ENCODE assay signal across 17 cellular contexts in the genomic region with DNA sequence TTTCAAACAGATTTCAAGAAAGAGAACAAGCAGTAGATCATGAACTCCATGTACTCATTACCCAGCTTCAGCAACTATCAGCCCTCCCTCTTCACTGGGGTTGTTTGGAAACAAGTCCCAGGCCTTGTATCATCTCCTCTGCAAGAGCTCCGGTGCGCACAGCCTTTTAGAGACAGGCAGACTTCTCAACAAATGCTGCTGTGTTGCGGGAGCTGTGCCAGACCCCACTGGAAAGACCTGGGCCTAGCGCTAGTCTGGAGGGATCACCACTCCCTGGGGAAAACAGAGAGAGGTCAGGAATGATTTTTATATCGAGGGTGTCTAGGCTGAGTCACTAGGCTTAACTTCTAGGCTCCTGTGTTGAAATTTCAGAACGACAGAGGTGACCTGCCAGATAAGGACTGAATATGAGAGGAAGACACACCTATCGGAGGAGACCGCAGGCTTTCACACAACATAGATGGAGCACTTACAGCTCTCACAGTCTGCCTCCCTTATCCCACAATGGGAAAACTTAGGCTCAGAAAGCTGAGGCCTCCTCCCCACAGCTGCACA.
DNase-seq lines count a peak whose midpoint lies in the region; ATAC-seq and TF ChIP-seq lines count a peak whose summit lies in the region.
"Had no signal": no experiment of that assay in that cellular context is flagged by ENCODE, and none has a peak within 500 bp of the region (broad histone marks: within the 10 kb centered on the region; RNA-seq: fewer than 3 reads in every experiment).

No MANE protein-coding gene starts in this region.

- H3F3A ChIP-seq in GM23338 (replicated peaks; ENCODE audit: low read depth): no peaks in the 10 kb centered on the region

- no peaks in the 10 kb centered on the region for H4K20me1 ChIP-seq in GM23338 (replicated peaks; ENCODE audit: insufficient read depth)

- H3K4me3 ChIP-seq in GM23338 (no peak overlapping the region), astrocyte of the spinal cord (ENCODE audit: low read depth, low read length) (no peak overlapping the region), psoas muscle (no peak overlapping the region)
- H3K4me3 ChIP-seq: GM23248, PC-9 had no signal

- H3K36me3 ChIP-seq in GM23338 (ENCODE audit: insufficient read depth): no peaks in the 10 kb centered on the region
- no peaks in the 10 kb centered on the region for H3K36me3 ChIP-seq in psoas muscle (ENCODE audit: insufficient read depth in 1 of 2, low read depth in 1 of 2)

- H3K4me2 ChIP-seq in GM23338: no peak overlapping the region
- H3K4me2 ChIP-seq: PC-9 had no signal

- WGBS in psoas muscle, 3 donors: 52 to 75% (median 56%) methylated on average over 8 of the region's 8 CpGs

- H3K27me3 ChIP-seq in GM23338 (ENCODE audit: insufficient read depth): no peaks in the 10 kb centered on the region
- H3K27me3 ChIP-seq in psoas muscle (ENCODE audit: insufficient read depth in 3 of 3, low read length in 2 of 3): no peaks in the 10 kb centered on the region

- H3K4me3 Mint-ChIP-seq in GM23338 (no peak overlapping the region), mesothelial cell of epicardium (no peak overlapping the region)
- H3K4me3 Mint-ChIP-seq: CD14-positive monocyte had no signal

- H3K36me3 Mint-ChIP-seq in GM23338 (ENCODE audit: low read depth) (peaks cover 2% of the 10 kb centered on the region; the same call in 1 of the 3 replicates), mesothelial cell of epicardium (no peaks in the 10 kb centered on the region)
- H3K36me3 Mint-ChIP-seq: CD14-positive monocyte had no signal

- H3K9me3 Mint-ChIP-seq in GM23338 (no peaks in the 10 kb centered on the region; the same call in 2 of the 3 replicates), mesothelial cell of epicardium (no peaks in the 10 kb centered on the region)
- H3K9me3 Mint-ChIP-seq: CD14-positive monocyte had no signal

- no peak overlapping the region for H3K27ac ChIP-seq in GM23338 (ENCODE audit: low read depth)
- H3K27ac ChIP-seq in psoas muscle: peak overlapping the region; percentile 39
- H3K27ac ChIP-seq: GM23248, PC-9 had no signal

- peak overlapping the region; percentile 83 for H2AFZ ChIP-seq in GM23338
- H2AFZ ChIP-seq: GM23248, PC-9 had no signal

- H3K9me3 ChIP-seq in psoas muscle: no peaks in the 10 kb centered on the region

- in situ Hi-C loops in astrocyte of the spinal cord (cut with HindIII; ENCODE audit: low sequenced_read_pairs): no loop called here

- intact Hi-C loops in psoas muscle (cut with DNase I): no loop called here

- H3K9me2 ChIP-seq in GM23338 (ENCODE audit: insufficient read depth): no peaks in the 10 kb centered on the region

- peaks cover 9% of the 10 kb centered on the region for H3K27me3 Mint-ChIP-seq in GM23338 (ENCODE audit: insufficient read depth, low read depth, poor library complexity)
- H3K27me3 Mint-ChIP-seq in mesothelial cell of epicardium (ENCODE audit: low read depth): no peaks in the 10 kb centered on the region

- H3K4me1 ChIP-seq in GM23338 (ENCODE audit: insufficient read depth) (no peaks in the 10 kb centered on the region), psoas muscle (no peaks in the 10 kb centered on the region)

- H3K79me2 ChIP-seq in GM23338 (replicated peaks; ENCODE audit: insufficient read depth): no peaks in the 10 kb centered on the region

- no peak for TF ChIP-seq CTCF in GM23338 (conservative IDR thresholded peaks at IDR 0.05; ENCODE audit: low read depth in 2 of 2)
- no peak for TF ChIP-seq CTCF in astrocyte of the spinal cord (IDR thresholded peaks at IDR 0.05; ENCODE audit: low read depth, low read length)
- TF ChIP-seq CTCF in mesothelial cell of epicardium (IDR thresholded peaks at IDR 0.05; ENCODE audit: unreplicated experiment): no peak
- no peak for TF ChIP-seq CTCF in psoas muscle (IDR thresholded peaks at IDR 0.05)
- TF ChIP-seq CTCF in GM10266 (IDR thresholded peaks at IDR 0.05; ENCODE audit: control insufficient read depth, insufficient read depth, low read depth, missing control alignments): no peak

- no peak for DNase-seq in GM23338 (ENCODE audit: low spot score)
- peak; percentile 18 for DNase-seq in astrocyte of the spinal cord (ENCODE audit: low read depth, low spot score)
- DNase-seq in mesothelial cell of epicardium (ENCODE audit: low spot score in 2 of 2, unreplicated experiment in 2 of 2): no peak
- no peak for DNase-seq in psoas muscle
- DNase-seq in AML-193 (lab: John Stamatoyannopoulos, UW): no peak
- no peak for DNase-seq in NCI-H2029 (lab: John Stamatoyannopoulos, UW)
- DNase-seq in GM10266 (ENCODE audit: extremely low spot score): no peak
- DNase-seq: COR-L47, DMS153, GM23248, NCI-H1436 treated with DMSO at 0.1 percent for 48 hours, NCI-H2081 treated with DMSO at 0.1 percent for 48 hours, NCI-H226, NCI-H526 treated with DMSO at 0.1 percent for 48 hours, PC-9 had no signal

- ATAC-seq in GM23338: no peak; the same call in 2 of the 3 replicates
- ATAC-seq in psoas muscle: peak; percentile 29 to 80 (median 65)
- ATAC-seq in GM19455 (IDR thresholded peaks at IDR 0.05; ENCODE audit: unreplicated experiment): no peak

- H3K4me1 Mint-ChIP-seq in GM23338: peaks cover 9% of the 10 kb centered on the region
- peaks cover 11% of the 10 kb centered on the region for H3K4me1 Mint-ChIP-seq in mesothelial cell of epicardium
- H3K4me1 Mint-ChIP-seq: CD14-positive monocyte had no signal

- H3K27ac Mint-ChIP-seq in GM23338 (peak overlapping the region; percentile 34; the same call in 1 of the 2 replicates), mesothelial cell of epicardium (peak overlapping the region; percentile 84)
- H3K27ac Mint-ChIP-seq: CD14-positive monocyte had no signal

TF ChIP-seq in GM23338, 12 proteins besides CTCF, POLR2A, EP300 and RAD21 (continues in another document):
- TF ChIP-seq POLR2AphosphoS5 (IDR thresholded peaks at IDR 0.05; ENCODE audit: low read depth) (no peak), JUNB (IDR thresholded peaks at IDR 0.05; ENCODE audit: unreplicated experiment) (no peak), EZH2phosphoT487 (IDR thresholded peaks at IDR 0.05; ENCODE audit: unreplicated experiment) (no peak), EZH2 (IDR thresholded peaks at IDR 0.05; ENCODE audit: low read depth, unreplicated experiment) (no peak), CREB1 (CRISPR knock-in tag; IDR thresholded peaks at IDR 0.05; ENCODE audit: low read depth) (no peak), ZNF114 (CRISPR knock-in tag; IDR thresholded peaks at IDR 0.05) (no peak), NANOG (IDR thresholded peaks at IDR 0.05; ENCODE audit: borderline replicate concordance) (no peak)
- TF ChIP-seq, protein P1, sequence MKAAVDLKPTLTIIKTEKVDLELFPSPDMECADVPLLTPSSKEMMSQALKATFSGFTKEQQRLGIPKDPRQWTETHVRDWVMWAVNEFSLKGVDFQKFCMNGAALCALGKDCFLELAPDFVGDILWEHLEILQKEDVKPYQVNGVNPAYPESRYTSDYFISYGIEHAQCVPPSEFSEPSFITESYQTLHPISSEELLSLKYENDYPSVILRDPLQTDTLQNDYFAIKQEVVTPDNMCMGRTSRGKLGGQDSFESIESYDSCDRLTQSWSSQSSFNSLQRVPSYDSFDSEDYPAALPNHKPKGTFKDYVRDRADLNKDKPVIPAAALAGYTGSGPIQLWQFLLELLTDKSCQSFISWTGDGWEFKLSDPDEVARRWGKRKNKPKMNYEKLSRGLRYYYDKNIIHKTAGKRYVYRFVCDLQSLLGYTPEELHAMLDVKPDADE (IDR thresholded peaks at IDR 0.05): no peak

Comparison
In these comparisons a context has a peak if more than half of its experiments do, and no peak if none do; other contexts are left out.
1. ATAC-seq: peak in psoas muscle (4 of 4); none in GM23338 (single experiment) and GM19455 (single experiment).